11 cellular contexts compared by ENCODE assay signal in genomic region chr22:38735126-38735464, GRCh38. TPM values are rescaled to one million over a fixed set of nuclear protein-coding genes. Genes with fewer than 3 reads are reported as not detected.
DNase-seq lines count a peak whose midpoint lies in the region; ATAC-seq and TF ChIP-seq lines count a peak whose summit lies in the region.
"Had no signal": no experiment of that assay in that cellular context is flagged by ENCODE, and none has a peak within 500 bp of the region (broad histone marks: within the 10 kb centered on the region; RNA-seq: fewer than 3 reads in every experiment).

No MANE protein-coding gene starts in this region.

- POLR2A ChIA-PET in HEK293 (lab: Yijun Ruan, JAX): interaction anchor here (1.0 to 3.0 kb wide), 3 partner anchors 11 to 115 kb away, joined by 3 to 23 read pairs (median 4); no protein-coding TSS in a partner anchor

- H3K4me3 Mint-ChIP-seq in CD4-positive, CD25-positive, alpha-beta regulatory T cell: peak overlapping the region in 1 of 4 donors; percentile 77
- H3K4me3 Mint-ChIP-seq in central memory CD8-positive, alpha-beta T cell: no peak overlapping the region
- no peak overlapping the region for H3K4me3 Mint-ChIP-seq in progenitor cell of endocrine pancreas (ENCODE audit: low read depth)

- H3K27ac ChIP-seq in CD4-positive, CD25-positive, alpha-beta regulatory T cell (ENCODE audit: insufficient read depth, low read length, poor library complexity, severe bottlenecking): peak overlapping the region; percentile 47
- H3K27ac ChIP-seq in HEK293 (ENCODE audit: extremely low read depth, low read depth, low read length): peak overlapping the region; percentile 24; the same call in 1 of the 2 replicates

- H3K36me3 ChIP-seq in CD4-positive, CD25-positive, alpha-beta regulatory T cell (ENCODE audit: control insufficient read depth, insufficient read depth, low read length): peaks cover 71% of the 10 kb centered on the region
- peaks cover 26 to 96% of the 10 kb centered on the region in 2 experiments; a peak in 2 of 3 replicates for H3K36me3 ChIP-seq in HEK293 (ENCODE audit: control insufficient read depth in 2 of 2, insufficient read depth in 1 of 2, low read length in 2 of 2)

- CTCF ChIA-PET in HEK293 (lab: Yijun Ruan, JAX): interaction anchor here (0.6 to 3.8 kb wide), 4 partner anchors 11 to 123 kb away, joined by 3 to 39 read pairs (median 4); no protein-coding TSS in a partner anchor

- H3K4me1 Mint-ChIP-seq in CD4-positive, CD25-positive, alpha-beta regulatory T cell: peaks cover 5 to 61% (median 22%) of the 10 kb centered on the region in 4 donors
- H3K4me1 Mint-ChIP-seq in central memory CD8-positive, alpha-beta T cell: peaks cover 64% of the 10 kb centered on the region
- peaks cover 3% of the 10 kb centered on the region for H3K4me1 Mint-ChIP-seq in progenitor cell of endocrine pancreas (ENCODE audit: low read depth)

- TF ChIP-seq CTCF in HEK293 (tag by site-specific recombination; IDR thresholded peaks at IDR 0.05) (no peak), progenitor cell of endocrine pancreas (IDR thresholded peaks at IDR 0.05; ENCODE audit: unreplicated experiment) (no peak), omental fat pad (IDR thresholded peaks at IDR 0.05) (no peak)

- no peak for DNase-seq in CD4-positive, CD25-positive, alpha-beta regulatory T cell
- no peak for DNase-seq in central memory CD8-positive, alpha-beta T cell (ENCODE audit: low spot score in 2 of 2)
- no peak for DNase-seq in progenitor cell of endocrine pancreas (ENCODE audit: low spot score, unreplicated experiment)
- DNase-seq in DMS 273 treated with DMSO at 0.1 percent for 48 hours (lab: John Stamatoyannopoulos, UW): no peak
- no peak for DNase-seq in omental fat pad (ENCODE audit: low spot score)
- DNase-seq in NCI-H2029 treated with DMSO at 0.1 percent for 48 hours (lab: John Stamatoyannopoulos, UW): no peak
- DNase-seq in SIG-M5 treated with dmso at 0.1 percent for 504 hours (lab: John Stamatoyannopoulos, UW; ENCODE audit: unreplicated experiment): no peak
- DNase-seq: NCI-H2171; stimulated activated CD4-positive, alpha-beta T cell treated with anti-CD3 and anti-CD28 coated beads, Interleukin-15, amount 100 ng/mL, for 24 hours; T-helper 9 cell had no signal

- H3K27me3 Mint-ChIP-seq in CD4-positive, CD25-positive, alpha-beta regulatory T cell: no peaks in the 10 kb centered on the region
- no peaks in the 10 kb centered on the region for H3K27me3 Mint-ChIP-seq in central memory CD8-positive, alpha-beta T cell
- H3K27me3 Mint-ChIP-seq in progenitor cell of endocrine pancreas: no peaks in the 10 kb centered on the region

- no peaks in the 10 kb centered on the region for H3K27me3 ChIP-seq in CD4-positive, CD25-positive, alpha-beta regulatory T cell (ENCODE audit: control insufficient read depth, insufficient read depth, low read length)

- ATAC-seq in CD4-positive, CD25-positive, alpha-beta regulatory T cell (ENCODE audit: low read depth in 2 of 2): no peak
- ATAC-seq in central memory CD8-positive, alpha-beta T cell (replicated peaks; ENCODE audit: extremely low read depth, poor library complexity, severe bottlenecking): no peak
- ATAC-seq in omental fat pad (ENCODE audit: low FRiP score): no peak

- no peak overlapping the region for H3K4me3 ChIP-seq in CD4-positive, CD25-positive, alpha-beta regulatory T cell (ENCODE audit: low read depth, low read length)
- no peak overlapping the region for H3K4me3 ChIP-seq in HEK293 (ENCODE audit: low read depth, low read length)

- no peaks in the 10 kb centered on the region for H3K9me3 ChIP-seq in CD4-positive, CD25-positive, alpha-beta regulatory T cell (ENCODE audit: control insufficient read depth in 2 of 2, low read length in 2 of 2)
- H3K9me3 ChIP-seq in HEK293 (ENCODE audit: control insufficient read depth, insufficient read depth, low read depth, low read length): no peaks in the 10 kb centered on the region

- peaks cover 23% of the 10 kb centered on the region for H3K4me1 ChIP-seq in CD4-positive, CD25-positive, alpha-beta regulatory T cell (ENCODE audit: control insufficient read depth, insufficient read depth, low read length, poor library complexity, severe bottlenecking)
- H3K4me1 ChIP-seq in HEK293 (ENCODE audit: control insufficient read depth, insufficient read depth, low read length): no peaks in the 10 kb centered on the region

- H3K9me3 Mint-ChIP-seq in CD4-positive, CD25-positive, alpha-beta regulatory T cell: no peaks in the 10 kb centered on the region
- no peaks in the 10 kb centered on the region for H3K9me3 Mint-ChIP-seq in central memory CD8-positive, alpha-beta T cell
- H3K9me3 Mint-ChIP-seq in progenitor cell of endocrine pancreas (ENCODE audit: low read depth): no peaks in the 10 kb centered on the region

- peak overlapping the region; percentile 80 to 89 (median 89) for H3K27ac Mint-ChIP-seq in CD4-positive, CD25-positive, alpha-beta regulatory T cell
- peak overlapping the region; percentile 52 for H3K27ac Mint-ChIP-seq in central memory CD8-positive, alpha-beta T cell (ENCODE audit: low read depth)
- peak overlapping the region; percentile 20 for H3K27ac Mint-ChIP-seq in progenitor cell of endocrine pancreas

- H3K36me3 Mint-ChIP-seq in CD4-positive, CD25-positive, alpha-beta regulatory T cell: peaks cover 33% of the 10 kb centered on the region
- peaks cover 80% of the 10 kb centered on the region for H3K36me3 Mint-ChIP-seq in central memory CD8-positive, alpha-beta T cell (ENCODE audit: insufficient read depth)
- peaks cover 14% of the 10 kb centered on the region for H3K36me3 Mint-ChIP-seq in progenitor cell of endocrine pancreas (ENCODE audit: insufficient read depth)

TF ChIP-seq in HEK293, 187 proteins besides CTCF, POLR2A, EP300 and RAD21 (continues in another document):
- TF ChIP-seq ZNF10 (tag by site-specific recombination; IDR thresholded peaks at IDR 0.05) (no peak), EGR2 (tag by site-specific recombination; IDR thresholded peaks at IDR 0.05; ENCODE audit: low read depth) (no peak), ZNF555 (tag by site-specific recombination; conservative IDR thresholded peaks at IDR 0.05) (no peak), ZNF423 (tag by site-specific recombination; IDR thresholded peaks at IDR 0.05) (no peak), ZNF792 (tag by site-specific recombination; IDR thresholded peaks at IDR 0.05) (no peak), ZNF18 (tag by site-specific recombination; IDR thresholded peaks at IDR 0.05) (no peak), YY2 (tag by site-specific recombination; IDR thresholded peaks at IDR 0.05) (no peak)
- TF ChIP-seq, protein P1, sequence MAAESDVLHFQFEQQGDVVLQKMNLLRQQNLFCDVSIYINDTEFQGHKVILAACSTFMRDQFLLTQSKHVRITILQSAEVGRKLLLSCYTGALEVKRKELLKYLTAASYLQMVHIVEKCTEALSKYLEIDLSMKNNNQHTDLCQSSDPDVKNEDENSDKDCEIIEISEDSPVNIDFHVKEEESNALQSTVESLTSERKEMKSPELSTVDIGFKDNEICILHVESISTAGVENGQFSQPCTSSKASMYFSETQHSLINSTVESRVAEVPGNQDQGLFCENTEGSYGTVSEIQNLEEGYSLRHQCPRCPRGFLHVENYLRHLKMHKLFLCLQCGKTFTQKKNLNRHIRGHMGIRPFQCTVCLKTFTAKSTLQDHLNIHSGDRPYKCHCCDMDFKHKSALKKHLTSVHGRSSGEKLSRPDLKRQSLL (tag by site-specific recombination; IDR thresholded peaks at IDR 0.05): no peak

RNA-seq across cellular contexts. Expression of gene SUN2, which starts 20.7 kb away (rescaled TPM):
- 454 TPM for total RNA-seq in CD4-positive, CD25-positive, alpha-beta regulatory T cell
- 100 to 1,000 TPM; 260 to 381 (median 298) TPM for polyA plus RNA-seq in CD4-positive, CD25-positive, alpha-beta regulatory T cell
- total RNA-seq in progenitor cell of endocrine pancreas (61.8 and 66.1 TPM in 2 replicates), omental fat pad (100 to 1,000 TPM; 302 to 509 (median 347) TPM)

RNA-seq across cellular contexts. Expression of gene GTPBP1, which starts 29.4 kb away (rescaled TPM):
- total RNA-seq in CD4-positive, CD25-positive, alpha-beta regulatory T cell: 285 TPM
- polyA plus RNA-seq in CD4-positive, CD25-positive, alpha-beta regulatory T cell: 10 to 100 TPM; 25.4 to 29.7 (median 25.7) TPM
- total RNA-seq in progenitor cell of endocrine pancreas: 64.0 and 64.9 TPM in 2 replicates
- 10 to 100 TPM; 31.3 to 75.7 (median 51.4) TPM for total RNA-seq in omental fat pad

RNA-seq across cellular contexts. Expression of gene JOSD1, which starts 34.4 kb away (rescaled TPM):
- total RNA-seq in CD4-positive, CD25-positive, alpha-beta regulatory T cell: 205 TPM
- polyA plus RNA-seq in CD4-positive, CD25-positive, alpha-beta regulatory T cell: 10 to 100 TPM in 2 of 4 donors, 1 to 10 TPM in 2; 8.7 to 12.5 (median 10.2) TPM
- total RNA-seq in progenitor cell of endocrine pancreas (40.6 and 46.3 TPM in 2 replicates), omental fat pad (100 to 1,000 TPM in 1 of 4 donors, 10 to 100 TPM in 3; 61.9 to 130 (median 66.3) TPM)

RNA-seq across cellular contexts. Expression of gene TOMM22, which starts 53.3 kb away (rescaled TPM):
- 58.4 TPM for total RNA-seq in CD4-positive, CD25-positive, alpha-beta regulatory T cell
- 10 to 100 TPM; 61.6 to 72.7 (median 65.7) TPM for polyA plus RNA-seq in CD4-positive, CD25-positive, alpha-beta regulatory T cell
- total RNA-seq in progenitor cell of endocrine pancreas (68.7 and 76.5 TPM in 2 replicates), omental fat pad (10 to 100 TPM; 33.4 to 48.4 (median 40.0) TPM)

RNA-seq across cellular contexts. Expression of gene DNAL4, which starts 58.8 kb away (rescaled TPM):
- total RNA-seq in CD4-positive, CD25-positive, alpha-beta regulatory T cell: 6.3 TPM
- polyA plus RNA-seq in CD4-positive, CD25-positive, alpha-beta regulatory T cell: 10 to 100 TPM in 2 of 4 donors, 1 to 10 TPM in 2; 9.3 to 10.9 (median 10.0) TPM
- total RNA-seq in progenitor cell of endocrine pancreas (27.1 and 28.0 TPM in 2 replicates), omental fat pad (10 to 100 TPM in 2 of 4 donors, 1 to 10 TPM in 2; 6.7 to 12.8 (median 9.4) TPM)

Comparison
In these comparisons a context has a peak if more than half of its experiments do, and no peak if none do; other contexts are left out.
1. H3K27ac Mint-ChIP-seq: peak in every context shown above with its lines; median percentile 89 in CD4-positive, CD25-positive, alpha-beta regulatory T cell; 52 in central memory CD8-positive, alpha-beta T cell; 20 in progenitor cell of endocrine pancreas.